Comparison of ENCODE assay signal across 14 cellular contexts in genomic region chr11:10382518-10382917, GRCh38.
DNase-seq lines count a peak whose midpoint lies in the region; ATAC-seq and TF ChIP-seq lines count a peak whose summit lies in the region.
"Had no signal": no experiment of that assay in that cellular context is flagged by ENCODE, and none has a peak within 500 bp of the region (broad histone marks: within the 10 kb centered on the region; RNA-seq: fewer than 3 reads in every experiment).

No MANE protein-coding gene starts in this region.

- H3K4me3 Mint-ChIP-seq in immature natural killer cell: no peak overlapping the region
- H3K4me3 Mint-ChIP-seq: activated T-helper 1 cell treated with anti-CD3 and anti-CD28 coated beads, Interleukin-12 subunit alpha, Interleukin-12 subunit beta, Interleukin-2, Interleukin-4 antibody, amounts not matched to agents 30 ng/mL and 10 ng/mL and 1 ng/mL, durations not matched to agents 14 hours and 24 hours and 36 hours; brain had no signal

- BruUV-seq in A673 (replicated peaks; lab: Mats Ljungman, UMichigan): no TSS peak

- no peaks in the 10 kb centered on the region for H3K9me3 ChIP-seq in A673 (ENCODE audit: low read depth, low read length, poor library complexity, severe bottlenecking)
- no peaks in the 10 kb centered on the region for H3K9me3 ChIP-seq in NT2/D1 (ENCODE audit: insufficient read depth, low read length)
- H3K9me3 ChIP-seq: SJCRH30 had no signal

- H3K4me3 ChIP-seq in A673 (ENCODE audit: low read depth, low read length, poor library complexity, severe bottlenecking) (no peak overlapping the region), GM12865 (ENCODE audit: low read depth, low read length) (no peak overlapping the region), NT2/D1 (ENCODE audit: insufficient read length, low read depth) (no peak overlapping the region)
- H3K4me3 ChIP-seq: SJCRH30 had no signal

- H3K27ac Mint-ChIP-seq in immature natural killer cell: no peak overlapping the region
- H3K27ac Mint-ChIP-seq: activated T-helper 1 cell treated with anti-CD3 and anti-CD28 coated beads, Interleukin-12 subunit alpha, Interleukin-12 subunit beta, Interleukin-2, Interleukin-4 antibody, amounts not matched to agents 30 ng/mL and 10 ng/mL and 1 ng/mL, durations not matched to agents 14 hours and 24 hours and 36 hours; brain had no signal

- peaks cover 5 to 13% (median 6%) of the 10 kb centered on the region in 3 donors for H3K27me3 Mint-ChIP-seq in immature natural killer cell (ENCODE audit: low read depth in 3 of 3)

- H3K4me1 ChIP-seq in A673 (ENCODE audit: insufficient read depth, low read length, poor library complexity, severe bottlenecking): no peaks in the 10 kb centered on the region
- peaks cover 3% of the 10 kb centered on the region for H3K4me1 ChIP-seq in NT2/D1 (ENCODE audit: insufficient read depth, insufficient read length)
- H3K4me1 ChIP-seq in foreskin keratinocyte: peaks cover under 1% of the 10 kb centered on the region

- H3K27ac ChIP-seq in A673 (ENCODE audit: low read depth, low read length, poor library complexity, severe bottlenecking): no peak overlapping the region
- H3K27ac ChIP-seq in foreskin keratinocyte: no peak overlapping the region
- H3K27ac ChIP-seq: SJCRH30, VCaP had no signal

- H3K36me3 ChIP-seq in A673 (ENCODE audit: insufficient read depth, low read length, poor library complexity, severe bottlenecking) (no peaks in the 10 kb centered on the region), NT2/D1 (ENCODE audit: insufficient read depth, insufficient read length, low read length) (no peaks in the 10 kb centered on the region)
- H3K36me3 ChIP-seq: SJCRH30 had no signal

- CTCF ChIA-PET in A673 (lab: Charles Lee): no interaction called here

- H3K27me3 ChIP-seq in A673 (replicated peaks; ENCODE audit: insufficient read depth, low read depth, low read length, poor library complexity) (no peaks in the 10 kb centered on the region), NT2/D1 (ENCODE audit: insufficient read depth, insufficient read length) (no peaks in the 10 kb centered on the region), foreskin keratinocyte (peaks cover 5% of the 10 kb centered on the region)
- H3K27me3 ChIP-seq: SJCRH30 had no signal

- POLR2A ChIA-PET in A673 (lab: Charles Lee; ENCODE audit: low non-redundant PET): no interaction called here

- no peaks in the 10 kb centered on the region for H3K36me3 Mint-ChIP-seq in immature natural killer cell
- H3K36me3 Mint-ChIP-seq: brain had no signal

- peak; percentile 69 for ATAC-seq in foreskin keratinocyte

- TF ChIP-seq CTCF in A673 (conservative IDR thresholded peaks at IDR 0.05; ENCODE audit: low read depth, low read length) (no peak), GM12865 (IDR thresholded peaks at IDR 0.05; ENCODE audit: insufficient read depth, low read depth, low read length, missing control alignments) (no peak), foreskin keratinocyte (conservative IDR thresholded peaks at IDR 0.05) (no peak)

- no peaks in the 10 kb centered on the region for H3K9me3 Mint-ChIP-seq in immature natural killer cell
- H3K9me3 Mint-ChIP-seq: activated T-helper 1 cell treated with anti-CD3 and anti-CD28 coated beads, Interleukin-12 subunit alpha, Interleukin-12 subunit beta, Interleukin-2, Interleukin-4 antibody, amounts not matched to agents 30 ng/mL and 10 ng/mL and 1 ng/mL, durations not matched to agents 14 hours and 24 hours and 36 hours had no signal

- H3K4me1 Mint-ChIP-seq in immature natural killer cell: no peaks in the 10 kb centered on the region
- H3K4me1 Mint-ChIP-seq: brain had no signal

- peak; percentile 59 for DNase-seq in A673 (ENCODE audit: low spot score)
- DNase-seq in GM12865 (ENCODE audit: low read depth): peak; percentile 18
- peak; percentile 25 for DNase-seq in NT2/D1 (ENCODE audit: low read depth, low spot score)
- DNase-seq in foreskin keratinocyte: no peak
- DNase-seq in COLO668 (lab: John Stamatoyannopoulos, UW; ENCODE audit: unreplicated experiment): no peak
- no peak for DNase-seq in dedifferentiated amniotic fluid mesenchymal stem cell (ENCODE audit: extremely low spot score)
- DNase-seq in DMS79 (lab: John Stamatoyannopoulos, UW): no peak
- DNase-seq in immature natural killer cell: no peak
- DNase-seq: NCI-H510A, posterior cingulate gyrus, SJCRH30 had no signal

- no peak overlapping the region for H3K9ac ChIP-seq in NT2/D1 (ENCODE audit: insufficient read length, low read depth)

- intact Hi-C loops in A673 (cut with micrococcal nuclease; ENCODE audit: unreplicated experiment): no loop called here

Comparison
In these comparisons a context has a peak if more than half of its experiments do, and no peak if none do; other contexts are left out.
1. DNase-seq: peak in A673 (single experiment), GM12865 (single experiment) and NT2/D1 (single experiment); none in foreskin keratinocyte (0 of 2), COLO668 (single experiment), dedifferentiated amniotic fluid mesenchymal stem cell (single experiment), DMS79 (single experiment) and immature natural killer cell (0 of 3).